ENCODE assay signal across 17 cellular contexts in genomic region chr10:869171-869570, GRCh38.
A peak's percentile ranks its signal among the peaks of the same experiment; 100 is the strongest.
DNase-seq lines count a peak whose midpoint lies in the region; ATAC-seq and TF ChIP-seq lines count a peak whose summit lies in the region.
"Had no signal": no experiment of that assay in that cellular context is flagged by ENCODE, and none has a peak within 500 bp of the region (broad histone marks: within the 10 kb centered on the region; RNA-seq: fewer than 3 reads in every experiment).

No MANE protein-coding gene starts in this region.

- no peak for DNase-seq in heart right ventricle
- DNase-seq in Right ventricle myocardium inferior (ENCODE audit: missing footprints), result no peak
- DNase-seq in Calu3, result no peak
- DNase-seq in left lobe of liver (ENCODE audit: low spot score), result no peak
- DNase-seq in psoas muscle, result no peak
- no peak for DNase-seq in epidermal melanocyte (ENCODE audit: insufficient read length, low spot score)
- no peak for DNase-seq in hepatocyte (ENCODE audit: low spot score)
- DNase-seq: ACHN, Karpas-422, MM.1S, NCI-H1105 treated with DMSO at 0.1 percent for 48 hours, NCI-H187 treated with DMSO at 0.1 percent for 48 hours, NCI-H2171, NCI-H774, PC-9 had no signal

- H3K9me3 ChIP-seq in heart right ventricle, result no peaks in the 10 kb centered on the region
- H3K9me3 ChIP-seq in psoas muscle, result no peaks in the 10 kb centered on the region
- H3K9me3 ChIP-seq in hepatocyte (ENCODE audit: low read depth), result no peaks in the 10 kb centered on the region

- H3K4me2 ChIP-seq in hepatocyte, result no peak overlapping the region
- H3K4me2 ChIP-seq: PC-9 had no signal

- peaks cover 73% of the 10 kb centered on the region for H3K36me3 Mint-ChIP-seq in Calu3 (ENCODE audit: insufficient read depth, unreplicated experiment)

- peak overlapping the region; percentile 41 for H3K27ac Mint-ChIP-seq in Calu3 (ENCODE audit: unreplicated experiment)
- H3K27ac Mint-ChIP-seq: B cell had no signal

- H3K27me3 ChIP-seq in heart right ventricle, result no peaks in the 10 kb centered on the region
- H3K27me3 ChIP-seq in psoas muscle (ENCODE audit: insufficient read depth in 3 of 3, low read length in 2 of 3), result no peaks in the 10 kb centered on the region
- no peaks in the 10 kb centered on the region for H3K27me3 ChIP-seq in hepatocyte

- H3K79me2 ChIP-seq in hepatocyte, result peaks cover 90% of the 10 kb centered on the region

- H2AFZ ChIP-seq in hepatocyte, result no peak overlapping the region
- H2AFZ ChIP-seq: PC-9 had no signal

- no peaks in the 10 kb centered on the region for H3K9me3 Mint-ChIP-seq in Calu3 (ENCODE audit: low read depth, unreplicated experiment)

- no peak for TF ChIP-seq CTCF in heart right ventricle (IDR thresholded peaks at IDR 0.05)
- TF ChIP-seq CTCF in Calu3 (IDR thresholded peaks at IDR 0.05; ENCODE audit: unreplicated experiment), result no peak
- TF ChIP-seq CTCF in psoas muscle (IDR thresholded peaks at IDR 0.05), result no peak
- TF ChIP-seq CTCF in hepatocyte (IDR thresholded peaks at IDR 0.05; ENCODE audit: poor library complexity), result no peak

- CTCF ChIA-PET in Calu3 (lab: Charles Lee), result no interaction called here

- no peaks in the 10 kb centered on the region for H3K27me3 Mint-ChIP-seq in Calu3 (ENCODE audit: unreplicated experiment)
- H3K27me3 Mint-ChIP-seq: B cell had no signal

- no peaks in the 10 kb centered on the region for H3K9me2 ChIP-seq in hepatocyte (replicated peaks; ENCODE audit: insufficient read depth)

- ATAC-seq in heart right ventricle (no peak), Right ventricle myocardium inferior (no peak), left lobe of liver (peak; percentile 61), psoas muscle (no peak), GM18517 (IDR thresholded peaks at IDR 0.05; ENCODE audit: unreplicated experiment) (no peak)

- H4K20me1 ChIP-seq in hepatocyte (ENCODE audit: insufficient read depth, poor library complexity, severe bottlenecking), result peaks cover 26% of the 10 kb centered on the region

- intact Hi-C loops in heart right ventricle (cut with DNase I), result loop anchor here in 2 of 10 donors (10.0 kb wide), 1 partner anchor 56 kb away; no protein-coding TSS in a partner anchor
- intact Hi-C loops in Right ventricle myocardium inferior (cut with DNase I), result no loop called here
- intact Hi-C loops in Calu3 (cut with micrococcal nuclease; ENCODE audit: unreplicated experiment), result no loop called here
- intact Hi-C loops in psoas muscle (cut with DNase I), result no loop called here

- H3K4me1 Mint-ChIP-seq in Calu3 (ENCODE audit: low read depth, unreplicated experiment), result peaks cover 23% of the 10 kb centered on the region

- H3K27ac ChIP-seq in heart right ventricle (peak overlapping the region in 8 of 10 donors; percentile 21 to 75 (median 49)), psoas muscle (peak overlapping the region; percentile 87), hepatocyte (no peak overlapping the region)
- H3K27ac ChIP-seq: PC-9 had no signal

- H3K4me1 ChIP-seq in heart right ventricle (peaks cover 5 to 73% (median 48%) of the 10 kb centered on the region in 9 donors), psoas muscle (peaks cover 54% of the 10 kb centered on the region), hepatocyte (ENCODE audit: insufficient read depth) (no peaks in the 10 kb centered on the region)

- no peak overlapping the region for H3K4me3 ChIP-seq in heart right ventricle
- H3K4me3 ChIP-seq in psoas muscle, result no peak overlapping the region
- H3K4me3 ChIP-seq in hepatocyte, result no peak overlapping the region
- H3K4me3 ChIP-seq: PC-9 had no signal

- 24 to 53% methylated on average over 3 of the region's 3 CpGs for WGBS in heart right ventricle, 2 donors
- 52 to 86% (median 72%) methylated on average over 3 of the region's 3 CpGs for WGBS in psoas muscle, 3 donors
- WGBS in hepatocyte (ENCODE audit: low lambda C conversion rate, missing lambda C conversion rate), result 72% methylated on average over 3 of the region's 3 CpGs

- BruUV-seq in Calu3 (replicated peaks; lab: Mats Ljungman, UMichigan), result no TSS peak

- H3K4me3 Mint-ChIP-seq in Calu3 (ENCODE audit: low read depth, unreplicated experiment), result no peak overlapping the region
- H3K4me3 Mint-ChIP-seq: B cell had no signal

- H3K36me3 ChIP-seq in heart right ventricle, result peaks cover 0 to 60% (median 5%) of the 10 kb centered on the region in 9 donors
- H3K36me3 ChIP-seq in psoas muscle (ENCODE audit: insufficient read depth in 1 of 2, low read depth in 1 of 2), result peaks cover 0 to 8% of the 10 kb centered on the region in 2 donors
- peaks cover 4% of the 10 kb centered on the region for H3K36me3 ChIP-seq in hepatocyte (replicated peaks; ENCODE audit: insufficient read depth, low read depth)
